Comparison of ENCODE assay signal across 1 cellular context in genomic region chr15:40115670-40116093, GRCh38.
A peak's percentile ranks its signal among the peaks of the same experiment; 100 is the strongest.
TF ChIP-seq lines count a peak whose summit lies in the region.

No MANE protein-coding gene starts in this region.

TF ChIP-seq in HepG2, 621 proteins besides CTCF, POLR2A, EP300 and RAD21 (continued from another document and continues in another):
- no peak for TF ChIP-seq ZNF484 (CRISPR knock-in tag; IDR thresholded peaks at IDR 0.05; ENCODE audit: borderline replicate concordance, low read depth)
- TF ChIP-seq MNT (IDR thresholded peaks at IDR 0.05): no peak
- TF ChIP-seq CC2D1A (CRISPR knock-in tag; IDR thresholded peaks at IDR 0.05): no peak
- no peak for TF ChIP-seq ZNF207 (IDR thresholded peaks at IDR 0.05; ENCODE audit: borderline replicate concordance)
- TF ChIP-seq BCL3 (CRISPR knock-in tag; IDR thresholded peaks at IDR 0.05): no peak
- no peak for TF ChIP-seq ZNF740 (CRISPR knock-in tag; IDR thresholded peaks at IDR 0.05)
- no peak for TF ChIP-seq ZNF367 (CRISPR knock-in tag; IDR thresholded peaks at IDR 0.05; ENCODE audit: borderline replicate concordance)
- no peak for TF ChIP-seq ZNF556 (CRISPR knock-in tag; IDR thresholded peaks at IDR 0.05; ENCODE audit: borderline replicate concordance)
- TF ChIP-seq JUN (CRISPR knock-in tag; IDR thresholded peaks at IDR 0.05): no peak
- no peak for TF ChIP-seq KAT7 (CRISPR knock-in tag; IDR thresholded peaks at IDR 0.05; ENCODE audit: borderline replicate concordance)
- no peak for TF ChIP-seq ZNF512B (CRISPR knock-in tag; IDR thresholded peaks at IDR 0.05; ENCODE audit: borderline replicate concordance)
- TF ChIP-seq ZUFSP (CRISPR knock-in tag; IDR thresholded peaks at IDR 0.05; ENCODE audit: borderline replicate concordance): no peak
- no peak for TF ChIP-seq REL (CRISPR knock-in tag; conservative IDR thresholded peaks at IDR 0.05)
- TF ChIP-seq PBX2 (CRISPR knock-in tag; IDR thresholded peaks at IDR 0.05): no peak
- no peak for TF ChIP-seq MAF1 (CRISPR knock-in tag; IDR thresholded peaks at IDR 0.05; ENCODE audit: borderline replicate concordance)
- TF ChIP-seq ZNF75D (CRISPR knock-in tag; IDR thresholded peaks at IDR 0.05; ENCODE audit: borderline replicate concordance): no peak
- no peak for TF ChIP-seq ZMAT5 (CRISPR knock-in tag; IDR thresholded peaks at IDR 0.05; ENCODE audit: borderline replicate concordance, low read depth)
- no peak for TF ChIP-seq PCBP2 (optimal IDR thresholded peaks at IDR 0.05; ENCODE audit: low read depth, low read length, poor library complexity, severe bottlenecking)
- no peak for TF ChIP-seq ZNF704 (CRISPR knock-in tag; IDR thresholded peaks at IDR 0.05; ENCODE audit: borderline replicate concordance)
- TF ChIP-seq ZNF83 (CRISPR knock-in tag; IDR thresholded peaks at IDR 0.05; ENCODE audit: borderline replicate concordance): no peak
- no peak for TF ChIP-seq NONO (IDR thresholded peaks at IDR 0.05)
- TF ChIP-seq NONO (CRISPR knock-in tag; conservative IDR thresholded peaks at IDR 0.05): no peak
- TF ChIP-seq ASH2L (IDR thresholded peaks at IDR 0.05; ENCODE audit: insufficient read length, low read depth, low read length): no peak
- TF ChIP-seq ZBTB14 (CRISPR knock-in tag; IDR thresholded peaks at IDR 0.05): no peak
- peak; percentile 32; the same call in 1 of the 2 replicates for TF ChIP-seq PAXIP1 (CRISPR knock-in tag; conservative IDR thresholded peaks at IDR 0.05)
- TF ChIP-seq ZNF644 (CRISPR knock-in tag; IDR thresholded peaks at IDR 0.05; ENCODE audit: low read depth): peak; percentile 47; the same call in 1 of the 2 replicates
- TF ChIP-seq THAP11 (CRISPR knock-in tag; IDR thresholded peaks at IDR 0.05): peak; percentile 81
- no peak for TF ChIP-seq HMGA1 (CRISPR knock-in tag; conservative IDR thresholded peaks at IDR 0.05)
- no peak for TF ChIP-seq MTF1 (CRISPR knock-in tag; IDR thresholded peaks at IDR 0.05)
